ENCODE assay signal across 6 cellular contexts in genomic region chr17:75077490-75078096, GRCh38. TPM values are rescaled to one million over a fixed set of nuclear protein-coding genes. Genes with fewer than 3 reads are reported as not detected.
DNase-seq lines count a peak whose midpoint lies in the region; ATAC-seq and TF ChIP-seq lines count a peak whose summit lies in the region.

No MANE protein-coding gene starts in this region.

- H3K27ac Mint-ChIP-seq in CD8-positive, alpha-beta memory T cell, result peak overlapping the region in 3 of 8 donors; percentile 50 to 79 (median 66)
- peak overlapping the region; percentile 46 to 86 (median 52) for H3K27ac Mint-ChIP-seq in IgD-negative memory B cell
- peak overlapping the region; percentile 60 for H3K27ac Mint-ChIP-seq in activated naive CD8-positive, alpha-beta T cell treated with anti-CD3 and anti-CD28 coated beads, Interleukin-2, amount 50 U/mL, for 24 hours

- H3K27me3 ChIP-seq in CD8-positive, alpha-beta memory T cell (ENCODE audit: insufficient read depth, low read length, poor library complexity, severe bottlenecking), result no peaks in the 10 kb centered on the region
- H3K27me3 ChIP-seq in foreskin keratinocyte, result peaks cover 3% of the 10 kb centered on the region

- H3K27ac ChIP-seq in CD8-positive, alpha-beta memory T cell (ENCODE audit: low read depth, low read length), result no peak overlapping the region
- H3K27ac ChIP-seq in foreskin keratinocyte, result no peak overlapping the region

- CTCF ChIA-PET in CD8-positive, alpha-beta memory T cell (lab: Charles Lee), result interaction anchor here (0.8 to 1.6 kb wide), 3 partner anchors 36 to 65 kb away, joined by 3 to 5 read pairs (median 4); partner anchors contain the start of genes MRPL58 and NT5C

- H3K9me3 Mint-ChIP-seq in CD8-positive, alpha-beta memory T cell, result no peaks in the 10 kb centered on the region
- no peaks in the 10 kb centered on the region for H3K9me3 Mint-ChIP-seq in IgD-negative memory B cell
- H3K9me3 Mint-ChIP-seq in activated naive CD8-positive, alpha-beta T cell treated with anti-CD3 and anti-CD28 coated beads, Interleukin-2, amount 50 U/mL, for 24 hours, result no peaks in the 10 kb centered on the region

- H3K9me3 ChIP-seq in CD8-positive, alpha-beta memory T cell (ENCODE audit: low read length), result no peaks in the 10 kb centered on the region

- H3K36me3 ChIP-seq in CD8-positive, alpha-beta memory T cell (ENCODE audit: insufficient read depth, low read length), result no peaks in the 10 kb centered on the region

- DNase-seq in CD8-positive, alpha-beta memory T cell, result peak in 4 of 5 donors; percentile 20 to 64 (median 37)
- DNase-seq in activated naive CD8-positive, alpha-beta T cell treated with anti-CD3 and anti-CD28 coated beads, Interleukin-2, amount 50 U/mL, for 24 hours, result peak; percentile 61
- DNase-seq in middle frontal gyrus (ENCODE audit: extremely low spot score, low spot score), result peak; percentile 5
- no peak for DNase-seq in foreskin keratinocyte

- peaks cover 0 to 11% (median 5%) of the 10 kb centered on the region in 3 donors for H3K4me1 Mint-ChIP-seq in CD8-positive, alpha-beta memory T cell
- H3K4me1 Mint-ChIP-seq in IgD-negative memory B cell, result peaks cover 3 to 15% (median 6%) of the 10 kb centered on the region in 3 donors
- H3K4me1 Mint-ChIP-seq in activated naive CD8-positive, alpha-beta T cell treated with anti-CD3 and anti-CD28 coated beads, Interleukin-2, amount 50 U/mL, for 24 hours, result peaks cover 30% of the 10 kb centered on the region

- H3K36me3 Mint-ChIP-seq in CD8-positive, alpha-beta memory T cell, result no peaks in the 10 kb centered on the region
- no peaks in the 10 kb centered on the region for H3K36me3 Mint-ChIP-seq in IgD-negative memory B cell
- no peaks in the 10 kb centered on the region for H3K36me3 Mint-ChIP-seq in activated naive CD8-positive, alpha-beta T cell treated with anti-CD3 and anti-CD28 coated beads, Interleukin-2, amount 50 U/mL, for 24 hours (ENCODE audit: low read depth)

- H3K4me3 ChIP-seq in CD8-positive, alpha-beta memory T cell (ENCODE audit: low read length), result peak overlapping the region; percentile 47

- H3K4me1 ChIP-seq in CD8-positive, alpha-beta memory T cell (ENCODE audit: insufficient read depth, low read length), result peaks cover 20% of the 10 kb centered on the region
- peaks cover 10% of the 10 kb centered on the region for H3K4me1 ChIP-seq in foreskin keratinocyte

- no peak for TF ChIP-seq CTCF in foreskin keratinocyte (conservative IDR thresholded peaks at IDR 0.05)

- peaks cover 0 to 2% of the 10 kb centered on the region in 2 donors for H3K27me3 Mint-ChIP-seq in CD8-positive, alpha-beta memory T cell
- H3K27me3 Mint-ChIP-seq in IgD-negative memory B cell, result peaks cover 2% of the 10 kb centered on the region
- no peaks in the 10 kb centered on the region for H3K27me3 Mint-ChIP-seq in activated naive CD8-positive, alpha-beta T cell treated with anti-CD3 and anti-CD28 coated beads, Interleukin-2, amount 50 U/mL, for 24 hours

- POLR2A ChIA-PET in CD8-positive, alpha-beta memory T cell (lab: Charles Lee), result interaction anchor here (0.6 to 1.2 kb wide), 5 partner anchors 10 to 40 kb away, joined by 3 to 4 read pairs (median 4); partner anchors contain the start of genes ARMC7 and SLC16A5

- peak; percentile 64 for ATAC-seq in activated naive CD8-positive, alpha-beta T cell treated with anti-CD3 and anti-CD28 coated beads, Interleukin-2, amount 50 U/mL, for 24 hours
- ATAC-seq in HG02938 (IDR thresholded peaks at IDR 0.05; ENCODE audit: unreplicated experiment), result no peak
- no peak for ATAC-seq in foreskin keratinocyte

- H3K4me3 Mint-ChIP-seq in CD8-positive, alpha-beta memory T cell, result peak overlapping the region; percentile 60 to 87 (median 75)
- peak overlapping the region; percentile 79 to 92 (median 82) for H3K4me3 Mint-ChIP-seq in IgD-negative memory B cell
- H3K4me3 Mint-ChIP-seq in activated naive CD8-positive, alpha-beta T cell treated with anti-CD3 and anti-CD28 coated beads, Interleukin-2, amount 50 U/mL, for 24 hours, result peak overlapping the region; percentile 60

RNA-seq across cellular contexts. Expression of gene SLC16A5, which starts 10.2 kb away (rescaled TPM):
- 1 to 10 TPM; 1.3 to 1.9 TPM for total RNA-seq in CD8-positive, alpha-beta memory T cell
- 0.82 TPM for polyA plus RNA-seq in CD8-positive, alpha-beta memory T cell
- polyA plus RNA-seq in IgD-negative memory B cell (3.0 TPM), foreskin keratinocyte (2.0 and 2.2 TPM in 2 replicates)
- 3.2 and 3.4 TPM in 2 replicates for total RNA-seq in foreskin keratinocyte

RNA-seq across cellular contexts. Expression of gene KCTD2, which starts 30.6 kb away (rescaled TPM):
- 10 to 100 TPM; 22.2 to 23.8 TPM for total RNA-seq in CD8-positive, alpha-beta memory T cell
- 8.0 TPM for polyA plus RNA-seq in CD8-positive, alpha-beta memory T cell
- polyA plus RNA-seq in IgD-negative memory B cell (5.7 TPM), foreskin keratinocyte (7.3 and 7.7 TPM in 2 replicates)
- total RNA-seq in foreskin keratinocyte, result 11.6 and 12.7 TPM in 2 replicates

RNA-seq across cellular contexts. Expression of gene ATP5PD, which starts 30.8 kb away (rescaled TPM):
- 100 to 1,000 TPM; 179 to 198 TPM for total RNA-seq in CD8-positive, alpha-beta memory T cell
- 345 TPM for polyA plus RNA-seq in CD8-positive, alpha-beta memory T cell
- 241 TPM for polyA plus RNA-seq in IgD-negative memory B cell
- total RNA-seq in foreskin keratinocyte, result 318 and 323 TPM in 2 replicates
- polyA plus RNA-seq in foreskin keratinocyte, result 425 and 434 TPM in 2 replicates

RNA-seq across cellular contexts. Expression of gene ARMC7, which starts 32.2 kb away (rescaled TPM):
- 10 to 100 TPM; 15.2 to 15.9 TPM for total RNA-seq in CD8-positive, alpha-beta memory T cell
- polyA plus RNA-seq in CD8-positive, alpha-beta memory T cell, result 4.0 TPM
- polyA plus RNA-seq in IgD-negative memory B cell (4.5 TPM), foreskin keratinocyte (5.8 and 6.5 TPM in 2 replicates)
- total RNA-seq in foreskin keratinocyte, result 3.5 and 4.4 TPM in 2 replicates

RNA-seq across cellular contexts. Expression of gene NT5C, which starts 53.9 kb away (rescaled TPM):
- 10 to 100 TPM; 75.7 to 84.8 TPM for total RNA-seq in CD8-positive, alpha-beta memory T cell
- polyA plus RNA-seq in CD8-positive, alpha-beta memory T cell, result 42.3 TPM
- 150 TPM for polyA plus RNA-seq in IgD-negative memory B cell
- total RNA-seq in foreskin keratinocyte, result 76.5 and 76.8 TPM in 2 replicates
- polyA plus RNA-seq in foreskin keratinocyte, result 109 and 111 TPM in 2 replicates

Comparison
In these comparisons a context has a peak if more than half of its experiments do, and no peak if none do; other contexts are left out.
1. DNase-seq: peak in CD8-positive, alpha-beta memory T cell (4 of 5), activated naive CD8-positive, alpha-beta T cell treated with anti-CD3 and anti-CD28 coated beads, Interleukin-2, amount 50 U/mL, for 24 hours (single experiment) and middle frontal gyrus (single experiment); none in foreskin keratinocyte (0 of 2).
2. Peak in every context shown above with its lines, with median percentiles within 50 percentile points of each other: H3K4me3 Mint-ChIP-seq.